Comparison of ENCODE assay signal across 1 cellular context in the genomic region with DNA sequence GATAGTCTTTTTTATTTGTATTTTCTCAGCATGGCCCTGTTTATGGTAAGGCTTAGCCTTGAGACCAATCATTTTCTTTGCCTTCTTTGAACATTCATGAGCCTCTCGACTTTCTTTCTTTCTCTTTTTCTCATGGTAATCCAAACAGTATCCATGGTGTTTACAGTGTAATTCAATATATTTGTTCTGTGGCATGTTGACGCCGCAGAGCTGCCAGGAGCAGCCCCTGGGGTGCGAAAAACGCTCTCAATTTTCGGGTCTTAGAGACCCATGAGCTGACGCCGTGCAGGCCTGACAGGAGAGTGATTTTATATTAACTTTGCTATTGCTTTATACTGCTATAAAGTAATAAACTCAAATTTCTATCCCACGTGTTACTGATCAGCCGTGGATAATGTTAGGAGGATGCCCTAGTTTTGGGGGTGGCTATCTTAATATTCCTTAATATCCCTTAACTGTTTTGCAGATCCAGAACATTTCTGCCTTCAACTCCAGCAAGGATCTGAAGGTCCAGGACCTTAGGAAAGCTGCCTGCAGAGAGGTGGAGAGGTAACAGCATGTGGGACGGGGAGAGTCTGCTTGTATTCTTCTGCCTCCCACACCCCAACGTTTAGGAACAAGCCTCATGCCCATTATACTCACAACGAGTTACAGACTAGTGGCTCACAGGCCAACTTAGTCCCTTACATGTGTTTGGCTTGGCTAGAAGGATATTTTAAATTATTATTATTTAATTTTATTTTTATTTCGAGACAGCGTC.
TF ChIP-seq lines count a peak whose summit lies in the region.

No MANE protein-coding gene starts in this region.

TF ChIP-seq in GM12878, 131 proteins besides CTCF, POLR2A, EP300 and RAD21:
- TF ChIP-seq, protein P1, sequence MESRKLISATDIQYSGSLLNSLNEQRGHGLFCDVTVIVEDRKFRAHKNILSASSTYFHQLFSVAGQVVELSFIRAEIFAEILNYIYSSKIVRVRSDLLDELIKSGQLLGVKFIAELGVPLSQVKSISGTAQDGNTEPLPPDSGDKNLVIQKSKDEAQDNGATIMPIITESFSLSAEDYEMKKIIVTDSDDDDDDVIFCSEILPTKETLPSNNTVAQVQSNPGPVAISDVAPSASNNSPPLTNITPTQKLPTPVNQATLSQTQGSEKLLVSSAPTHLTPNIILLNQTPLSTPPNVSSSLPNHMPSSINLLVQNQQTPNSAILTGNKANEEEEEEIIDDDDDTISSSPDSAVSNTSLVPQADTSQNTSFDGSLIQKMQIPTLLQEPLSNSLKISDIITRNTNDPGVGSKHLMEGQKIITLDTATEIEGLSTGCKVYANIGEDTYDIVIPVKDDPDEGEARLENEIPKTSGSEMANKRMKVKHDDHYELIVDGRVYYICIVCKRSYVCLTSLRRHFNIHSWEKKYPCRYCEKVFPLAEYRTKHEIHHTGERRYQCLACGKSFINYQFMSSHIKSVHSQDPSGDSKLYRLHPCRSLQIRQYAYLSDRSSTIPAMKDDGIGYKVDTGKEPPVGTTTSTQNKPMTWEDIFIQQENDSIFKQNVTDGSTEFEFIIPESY (IDR thresholded peaks at IDR 0.05) = no peak
- TF ChIP-seq MXI1 (IDR thresholded peaks at IDR 0.05; ENCODE audit: low read depth, low read length) (no peak), NBN (IDR thresholded peaks at IDR 0.05) (no peak), RBBP5 (conservative IDR thresholded peaks at IDR 0.05) (no peak), CHD1 (IDR thresholded peaks at IDR 0.05; ENCODE audit: low read depth, low read length) (no peak), ATF7 (IDR thresholded peaks at IDR 0.05; ENCODE audit: low read depth) (no peak), BCL11A (IDR thresholded peaks at IDR 0.05; ENCODE audit: low read depth, low read length) (no peak), EED (IDR thresholded peaks at IDR 0.05; ENCODE audit: low read depth) (no peak), SUPT20H (IDR thresholded peaks at IDR 0.05; ENCODE audit: borderline replicate concordance, control insufficient read depth, low read depth, low read length) (no peak), POLR2AphosphoS5 (IDR thresholded peaks at IDR 0.05; ENCODE audit: low read length) (no peak), ZNF622 (IDR thresholded peaks at IDR 0.05) (no peak)
